10 cellular contexts compared by ENCODE assay signal in genomic region chr1:36359911-36360310, GRCh38. TPM values are rescaled to one million over a fixed set of nuclear protein-coding genes. Genes with fewer than 3 reads are reported as not detected.
DNase-seq lines count a peak whose midpoint lies in the region; ATAC-seq, FAIRE-seq and TF ChIP-seq lines count a peak whose summit lies in the region.
"Had no signal": no experiment of that assay in that cellular context is flagged by ENCODE, and none has a peak within 500 bp of the region (broad histone marks: within the 10 kb centered on the region; RNA-seq: fewer than 3 reads in every experiment).

No MANE protein-coding gene starts in this region.

- H4K20me1 ChIP-seq in osteoblast (ENCODE audit: insufficient read depth, low read length) = no peaks in the 10 kb centered on the region

- H3K4me2 ChIP-seq in osteoblast (ENCODE audit: insufficient read depth, low read length) = no peak overlapping the region

- H3K9me3 Mint-ChIP-seq in T-cell = no peaks in the 10 kb centered on the region

- H3K4me1 ChIP-seq in osteoblast (ENCODE audit: insufficient read depth, low read length) = peaks cover 6% of the 10 kb centered on the region
- H3K4me1 ChIP-seq: colonic mucosa had no signal

- DNase-seq in DMS79 treated with DMSO at 0.1 percent for 48 hours (lab: John Stamatoyannopoulos, UW) (peak; percentile 33), T-cell (peak in 30 of 34 experiments; percentile 15 to 77 (median 44)), bronchial epithelial cell (ENCODE audit: low read depth) (peak; percentile 94), osteoblast (ENCODE audit: insufficient read length, low spot score, missing footprints) (peak; percentile 30), HuH-7.5 (ENCODE audit: low spot score) (no peak), GM20000 (ENCODE audit: low spot score) (no peak)
- DNase-seq in activated effector memory CD4-positive, alpha-beta T cell treated with Interleukin-2 at 50 U/mL for 16 hours = no peak
- DNase-seq: colonic mucosa, Right ventricle myocardium superior had no signal

- peak; percentile 86 to 99 (median 94) for ATAC-seq in T-cell (replicated peaks in 1 of 4)
- ATAC-seq in HG02759 (IDR thresholded peaks at IDR 0.05; ENCODE audit: unreplicated experiment) = no peak

- H3K36me3 ChIP-seq in bronchial epithelial cell (ENCODE audit: control insufficient read depth, insufficient read depth, low read length) (peaks cover 32% of the 10 kb centered on the region), osteoblast (ENCODE audit: insufficient read depth, low read length) (peaks cover 36% of the 10 kb centered on the region)

- TF ChIP-seq CTCF in bronchial epithelial cell (IDR thresholded peaks at IDR 0.05; ENCODE audit: insufficient read depth, low read length, severe bottlenecking) = no peak
- TF ChIP-seq CTCF in osteoblast (IDR thresholded peaks at IDR 0.05; ENCODE audit: extremely low read depth, low read depth, low read length) = no peak
- TF ChIP-seq CTCF in GM20000 (IDR thresholded peaks at IDR 0.05; ENCODE audit: extremely low read depth, missing control alignments) = no peak

- CTCF ChIA-PET in T-cell (lab: Charles Lee) = interaction anchor here in 1 of 2 donors (1.0 to 1.5 kb wide), 2 partner anchors 9 to 17 kb away, joined by 3 read pairs; no protein-coding TSS in a partner anchor

- peaks cover 8 to 26% (median 12%) of the 10 kb centered on the region in 3 donors for H3K4me1 Mint-ChIP-seq in T-cell

- H3K79me2 ChIP-seq in osteoblast (ENCODE audit: insufficient read depth, low read length) = peaks cover 45% of the 10 kb centered on the region

- no peak overlapping the region for H2AFZ ChIP-seq in osteoblast (ENCODE audit: low read length)

- H3K36me3 Mint-ChIP-seq in T-cell = peaks cover 34% of the 10 kb centered on the region

- no peaks in the 10 kb centered on the region for H3K27me3 ChIP-seq in bronchial epithelial cell (ENCODE audit: control insufficient read depth, insufficient read depth, low read length)
- H3K27me3 ChIP-seq in osteoblast (ENCODE audit: insufficient read depth, low read length) = no peaks in the 10 kb centered on the region
- H3K27me3 ChIP-seq: colonic mucosa had no signal

- peak overlapping the region; percentile 88 to 94 for H3K27ac Mint-ChIP-seq in T-cell

- H3K4me3 ChIP-seq in bronchial epithelial cell (ENCODE audit: low read depth, low read length) = no peak overlapping the region
- H3K4me3 ChIP-seq in osteoblast (ENCODE audit: insufficient read depth, low read length) = no peak overlapping the region
- H3K4me3 ChIP-seq: colonic mucosa had no signal

- no peaks in the 10 kb centered on the region for H3K27me3 Mint-ChIP-seq in T-cell

- POLR2A ChIA-PET in T-cell (lab: Charles Lee) = interaction anchor here in 1 of 2 donors (0.5 kb wide), 1 partner anchor 8 kb away, joined by 3 read pairs; no protein-coding TSS in a partner anchor

- no peak for FAIRE-seq in bronchial epithelial cell (lab: Jason Lieb, UNC)

- H3K4me3 Mint-ChIP-seq in T-cell = peak overlapping the region in 1 of 3 donors; percentile 37

- H3K9me3 ChIP-seq in osteoblast (ENCODE audit: low read depth, low read length) = no peaks in the 10 kb centered on the region
- H3K9me3 ChIP-seq: colonic mucosa had no signal

- H3K27ac ChIP-seq in osteoblast (ENCODE audit: low read depth, low read length) = no peak overlapping the region
- H3K27ac ChIP-seq: colonic mucosa had no signal

RNA-seq across cellular contexts. Expression of gene STK40, which starts 25.8 kb away (rescaled TPM):
- total RNA-seq in T-cell (10 to 100 TPM; 29.6 to 71.1 (median 56.7) TPM), bronchial epithelial cell (9.0 and 12.3 TPM in 2 replicates), osteoblast (11.9 and 12.4 TPM in 2 replicates)

RNA-seq across cellular contexts. Expression of gene EVA1B, which starts 36.5 kb away (rescaled TPM):
- total RNA-seq in T-cell = 1 to 10 TPM; 2.0 to 8.1 (median 5.6) TPM
- 17.4 and 20.5 TPM in 2 replicates for total RNA-seq in bronchial epithelial cell
- 119 and 135 TPM in 2 replicates for total RNA-seq in osteoblast

RNA-seq across cellular contexts. Expression of gene LSM10, which starts 37.8 kb away (rescaled TPM):
- total RNA-seq in T-cell (10 to 100 TPM; 26.2 to 59.9 (median 55.4) TPM), bronchial epithelial cell (7.6 and 11.5 TPM in 2 replicates), osteoblast (4.4 and 6.2 TPM in 2 replicates)

RNA-seq across cellular contexts. Expression of gene SH3D21, which starts 53.7 kb away (rescaled TPM):
- total RNA-seq in T-cell (1 to 10 TPM; 2.2 to 3.7 (median 2.8) TPM), bronchial epithelial cell (2.6 and 6.9 TPM in 2 replicates), osteoblast (1.8 and 2.2 TPM in 2 replicates)

Comparison
In these comparisons a context has a peak if more than half of its experiments do, and no peak if none do; other contexts are left out.
1. DNase-seq: peak in DMS79 treated with DMSO at 0.1 percent for 48 hours (single experiment), T-cell (30 of 34), bronchial epithelial cell (single experiment) and osteoblast (single experiment); none in activated effector memory CD4-positive, alpha-beta T cell treated with Interleukin-2 at 50 U/mL for 16 hours (single experiment), HuH-7.5 (single experiment) and GM20000 (single experiment).